In genomic region chr9:92762196-92762595, GRCh38 we compare ENCODE assay signal across 13 cellular contexts. TPM values are rescaled to one million over a fixed set of nuclear protein-coding genes. Genes with fewer than 3 reads are reported as not detected.
DNase-seq lines count a peak whose midpoint lies in the region; ATAC-seq, FAIRE-seq and TF ChIP-seq lines count a peak whose summit lies in the region.
"Had no signal": no experiment of that assay in that cellular context is flagged by ENCODE, and none has a peak within 500 bp of the region (broad histone marks: within the 10 kb centered on the region; RNA-seq: fewer than 3 reads in every experiment).

No MANE protein-coding gene starts in this region.

- H3K4me3 ChIP-seq in HepG2 (replicated peaks in 1 of 3; ENCODE audit: insufficient read depth in 1 of 3, low read depth in 2 of 3, low read length in 3 of 3), result 0 out of 6 replicates have a peak overlapping the region, but pooled peaks of 1 of the 3 experiments have one; percentile 97
- H3K4me3 ChIP-seq in right lobe of liver, result no peak overlapping the region
- H3K4me3 ChIP-seq in keratinocyte (ENCODE audit: control insufficient read depth in 2 of 3, extremely low read depth in 1 of 3, insufficient read depth in 2 of 3, low read depth in 1 of 3, low read length in 3 of 3), result peak overlapping the region in 2 of 3 experiments; percentile 76 to 93
- peak overlapping the region; percentile 4 to 79 for H3K4me3 ChIP-seq in tibial artery
- H3K4me3 ChIP-seq: lung had no signal

- no peak for TF ChIP-seq RAD21 in HepG2 (CRISPR knock-in tag; IDR thresholded peaks at IDR 0.05)

- no peaks in the 10 kb centered on the region for H3K9me3 Mint-ChIP-seq in activated T-helper 1 cell treated with anti-CD3 and anti-CD28 coated beads, Interleukin-12 subunit alpha, Interleukin-12 subunit beta, Interleukin-2, Interleukin-4 antibody, amounts not matched to agents 30 ng/mL and 10 ng/mL and 1 ng/mL, durations not matched to agents 14 hours and 24 hours and 36 hours

- peaks cover 3% of the 10 kb centered on the region for H3K36me3 Mint-ChIP-seq in activated T-helper 1 cell treated with anti-CD3 and anti-CD28 coated beads, Interleukin-12 subunit alpha, Interleukin-12 subunit beta, Interleukin-2, Interleukin-4 antibody, amounts not matched to agents 30 ng/mL and 10 ng/mL and 1 ng/mL, durations not matched to agents 14 hours and 24 hours and 36 hours (ENCODE audit: low read depth)

- ATAC-seq in HepG2 (no peak), right lobe of liver (no peak), GM21737 (IDR thresholded peaks at IDR 0.05; ENCODE audit: unreplicated experiment) (no peak)

- peak overlapping the region; percentile 98 for H3K4me3 Mint-ChIP-seq in activated T-helper 1 cell treated with anti-CD3 and anti-CD28 coated beads, Interleukin-12 subunit alpha, Interleukin-12 subunit beta, Interleukin-2, Interleukin-4 antibody, amounts not matched to agents 30 ng/mL and 10 ng/mL and 1 ng/mL, durations not matched to agents 14 hours and 24 hours and 36 hours

- no peaks in the 10 kb centered on the region for H3K27me3 Mint-ChIP-seq in activated T-helper 1 cell treated with anti-CD3 and anti-CD28 coated beads, Interleukin-12 subunit alpha, Interleukin-12 subunit beta, Interleukin-2, Interleukin-4 antibody, amounts not matched to agents 30 ng/mL and 10 ng/mL and 1 ng/mL, durations not matched to agents 14 hours and 24 hours and 36 hours (ENCODE audit: insufficient read depth)

- intact Hi-C loops in HepG2 (cut with micrococcal nuclease; ENCODE audit: unreplicated experiment) (no loop called here), right lobe of liver (cut with DNase I) (loop anchor here in 1 of 2 donors (10.0 kb wide), 1 partner anchor 97 kb away; no protein-coding TSS in a partner anchor), tibial artery (cut with DNase I; ENCODE audit: low total_unique reads) (loop anchor here (10.0 kb wide), 1 partner anchor 647 kb away; the partner anchor contains the start of gene SPTLC1)
- intact Hi-C loops in activated T-helper 1 cell treated with anti-CD3 and anti-CD28 coated beads, Interleukin-12 subunit alpha, Interleukin-12 subunit beta, Interleukin-2, Interleukin-4 antibody, amounts not matched to agents 30 ng/mL and 10 ng/mL and 1 ng/mL, durations not matched to agents 14 hours and 24 hours and 36 hours (cut with micrococcal nuclease), result loop anchor here (10.0 kb wide), 2 partner anchors 373 to 1403 kb away; partner anchors contain the start of gene NINJ1

- H3K79me2 ChIP-seq in HepG2 (ENCODE audit: insufficient read depth, low read length), result peaks cover 60% of the 10 kb centered on the region
- peaks cover 71% of the 10 kb centered on the region for H3K79me2 ChIP-seq in keratinocyte (ENCODE audit: control insufficient read depth, insufficient read depth, low read length)

- no peak overlapping the region for H2AFZ ChIP-seq in HepG2 (ENCODE audit: low read length)
- H2AFZ ChIP-seq in keratinocyte (ENCODE audit: control insufficient read depth, low read length), result no peak overlapping the region

- H3K4me1 ChIP-seq in HepG2 (ENCODE audit: insufficient read depth, low read length) (peaks cover 44% of the 10 kb centered on the region), right lobe of liver (peaks cover 0 to 15% (median 3%) of the 10 kb centered on the region in 4 donors), keratinocyte (ENCODE audit: control insufficient read depth, extremely low read depth, insufficient read depth, low read length) (peaks cover 46% of the 10 kb centered on the region), tibial artery (peaks cover 0 to 57% (median 44%) of the 10 kb centered on the region in 4 donors)

- 80% methylated on average over 4 of the region's 4 CpGs for WGBS in HepG2 (ENCODE audit: low lambda C conversion rate)
- WGBS in right lobe of liver (ENCODE audit: insufficient coverage, low coverage, low lambda C conversion rate, missing lambda C conversion rate), result 46% methylated on average over 3 of the region's 4 CpGs

- H3K9ac ChIP-seq in HepG2 (ENCODE audit: insufficient read depth, low read depth, low read length) (0 out of 2 replicates have a peak overlapping the region, but pooled peaks have one; percentile 93), keratinocyte (ENCODE audit: control insufficient read depth, extremely low read depth, insufficient read depth, low read length) (peak overlapping the region; percentile 91)

- POLR2A ChIA-PET in HepG2 (lab: Yijun Ruan, JAX), result no interaction called here

- H3K4me2 ChIP-seq in HepG2 (ENCODE audit: low read depth, low read length) (peak overlapping the region; percentile 90; the same call in 1 of the 2 replicates), keratinocyte (ENCODE audit: control insufficient read depth, extremely low read depth, insufficient read depth, low read depth, low read length) (peak overlapping the region; percentile 93)

- FAIRE-seq in HepG2 (lab: Jason Lieb, UNC) (no peak), keratinocyte (lab: Jason Lieb, UNC) (no peak), GM12892 (lab: Jason Lieb, UNC) (no peak), urothelium cell line (lab: Jason Lieb, UNC) (no peak)
- FAIRE-seq: H54 had no signal

- peaks cover 40% of the 10 kb centered on the region for H3K4me1 Mint-ChIP-seq in activated T-helper 1 cell treated with anti-CD3 and anti-CD28 coated beads, Interleukin-12 subunit alpha, Interleukin-12 subunit beta, Interleukin-2, Interleukin-4 antibody, amounts not matched to agents 30 ng/mL and 10 ng/mL and 1 ng/mL, durations not matched to agents 14 hours and 24 hours and 36 hours (ENCODE audit: low read depth)

- H3K9me3 ChIP-seq in HepG2 (ENCODE audit: low read length), result no peaks in the 10 kb centered on the region
- H3K9me3 ChIP-seq in right lobe of liver, result no peaks in the 10 kb centered on the region
- H3K9me3 ChIP-seq in keratinocyte (ENCODE audit: control insufficient read depth, low read depth, low read length), result no peaks in the 10 kb centered on the region
- H3K9me3 ChIP-seq in tibial artery, result no peaks in the 10 kb centered on the region
- H3K9me3 ChIP-seq: tibial nerve had no signal

- H3K9me1 ChIP-seq in keratinocyte (ENCODE audit: control insufficient read depth, extremely low read depth, insufficient read depth, low read length), result peaks cover 13% of the 10 kb centered on the region

- no peaks in the 10 kb centered on the region for H3K36me3 ChIP-seq in HepG2 (replicated peaks in 1 of 2; ENCODE audit: control insufficient read depth in 1 of 2, insufficient read depth in 2 of 2, low read length in 2 of 2)
- H3K36me3 ChIP-seq in right lobe of liver, result no peaks in the 10 kb centered on the region
- H3K36me3 ChIP-seq in keratinocyte (ENCODE audit: control insufficient read depth in 2 of 2, extremely low read depth in 1 of 2, insufficient read depth in 2 of 2, low read length in 2 of 2), result no peaks in the 10 kb centered on the region
- no peaks in the 10 kb centered on the region for H3K36me3 ChIP-seq in tibial artery
- H3K36me3 ChIP-seq: tibial nerve had no signal

- TF ChIP-seq CTCF in HepG2 (CRISPR knock-in tag; IDR thresholded peaks at IDR 0.05) (no peak), right lobe of liver (IDR thresholded peaks at IDR 0.05) (no peak), keratinocyte (optimal IDR thresholded peaks at IDR 0.05 in 1 of 3, IDR thresholded peaks at IDR 0.05 in 1 of 3, conservative IDR thresholded peaks at IDR 0.05 in 1 of 3; ENCODE audit: extremely low read depth in 1 of 3, insufficient read depth in 2 of 3, low read length in 3 of 3) (no peak), tibial artery (IDR thresholded peaks at IDR 0.05) (no peak)

- H3K27ac Mint-ChIP-seq in activated T-helper 1 cell treated with anti-CD3 and anti-CD28 coated beads, Interleukin-12 subunit alpha, Interleukin-12 subunit beta, Interleukin-2, Interleukin-4 antibody, amounts not matched to agents 30 ng/mL and 10 ng/mL and 1 ng/mL, durations not matched to agents 14 hours and 24 hours and 36 hours, result peak overlapping the region; percentile 32

- CTCF ChIA-PET in HepG2 (lab: Yijun Ruan, JAX; ENCODE audit: low intra/inter-chr PET ratio, low total read pairs), result no interaction called here

- H4K20me1 ChIP-seq in HepG2 (ENCODE audit: insufficient read depth, low read length), result peaks cover 12% of the 10 kb centered on the region; the same call in 1 of the 2 replicates
- H4K20me1 ChIP-seq in keratinocyte (ENCODE audit: control insufficient read depth, extremely low read depth, insufficient read depth, low read length), result peaks cover 42% of the 10 kb centered on the region

- BruUV-seq in HepG2 (replicated peaks; lab: Mats Ljungman, UMichigan), result TSS peak; percentile 47

- no peak for TF ChIP-seq POLR2A in HepG2 (IDR thresholded peaks at IDR 0.05; ENCODE audit: insufficient read depth in 1 of 2, low read depth in 2 of 2, low read length in 2 of 2)
- no peak for TF ChIP-seq POLR2A in right lobe of liver (IDR thresholded peaks at IDR 0.05)
- no peak for TF ChIP-seq POLR2A in GM12892 (IDR thresholded peaks at IDR 0.05; ENCODE audit: low read depth, low read length)

- no peaks in the 10 kb centered on the region; a peak in 1 of 5 replicates for H3K27me3 ChIP-seq in HepG2 (ENCODE audit: control insufficient read depth in 1 of 2, insufficient read depth in 2 of 2, low read length in 2 of 2)
- no peaks in the 10 kb centered on the region for H3K27me3 ChIP-seq in right lobe of liver
- H3K27me3 ChIP-seq in keratinocyte (ENCODE audit: control insufficient read depth, extremely low read depth, insufficient read depth, low read length), result no peaks in the 10 kb centered on the region
- no peaks in the 10 kb centered on the region for H3K27me3 ChIP-seq in tibial artery
- H3K27me3 ChIP-seq: tibial nerve had no signal

- in situ Hi-C loops in HepG2 (cut with HindIII; ENCODE audit: extremely low pct_ligation_motif_present, low pct_unique_long_range_greater_than_20kb), result no loop called here

- no peak for DNase-seq in HepG2 (ENCODE audit: low spot score)
- DNase-seq in right lobe of liver, result no peak
- no peak for DNase-seq in activated T-helper 1 cell treated with anti-CD3 and anti-CD28 coated beads, Interleukin-12 subunit alpha, Interleukin-12 subunit beta, Interleukin-2, Interleukin-4 antibody, amounts not matched to agents 30 ng/mL and 10 ng/mL and 1 ng/mL, durations not matched to agents 14 hours and 24 hours and 36 hours (ENCODE audit: low spot score)
- DNase-seq in keratinocyte (ENCODE audit: low read depth, low spot score), result no peak
- DNase-seq in tibial artery, result no peak
- no peak for DNase-seq in GM12892 (ENCODE audit: insufficient read length)
- DNase-seq in urothelium cell line (ENCODE audit: low spot score), result no peak
- DNase-seq: activated effector memory CD4-positive, alpha-beta T cell treated with Interleukin-2 at 50 U/mL for 16 hours; NCI-H2029 treated with DMSO at 0.1 percent for 48 hours had no signal

- TF ChIP-seq EP300 in HepG2 (IDR thresholded peaks at IDR 0.05; ENCODE audit: low read depth in 2 of 2, low read length in 2 of 2), result no peak
- no peak for TF ChIP-seq EP300 in HepG2 (CRISPR knock-in tag; IDR thresholded peaks at IDR 0.05; ENCODE audit: borderline replicate concordance)

- H3K27ac ChIP-seq in HepG2 (ENCODE audit: extremely low read length, insufficient read depth, low read length) (no peak overlapping the region), right lobe of liver (no peak overlapping the region), keratinocyte (ENCODE audit: control insufficient read depth, insufficient read depth, low read length) (no peak overlapping the region), tibial artery (peak overlapping the region in 1 of 2 donors; percentile 33)

- dilution Hi-C loops in keratinocyte (cut with MboI; ENCODE audit: extremely low pct_ligation_motif_present, low sequenced_read_pairs), result no loop called here

RNA-seq across cellular contexts. Expression of gene BICD2, which starts 2.4 kb away (rescaled TPM):
- total RNA-seq in HepG2 (2016; rRNA removed; fragmentation: Illumina TruSeq; extraction: Trizol) (17.4 and 18.3 TPM in 2 replicates), right lobe of liver (10 to 100 TPM in 3 of 6 experiments, 1 to 10 TPM in 3; 6.3 to 14.9 (median 9.8) TPM)
- 2.2 and 2.6 TPM in 2 replicates for total RNA-seq in HepG2 (2016; cell fraction: cytosol; rRNA removed; fragmentation: Illumina TruSeq; extraction: Trizol; ENCODE audit: low read depth)
- total RNA-seq in HepG2 (2016; cell fraction: insoluble cytoplasmic fraction; rRNA removed; fragmentation: Illumina TruSeq; extraction: Trizol), result 17.1 and 17.9 TPM in 2 replicates
- total RNA-seq in HepG2 (2016; cell fraction: membrane; rRNA removed; fragmentation: Illumina TruSeq; extraction: Trizol), result 7.5 and 8.2 TPM in 2 replicates
- total RNA-seq in HepG2 (2016; cell fraction: nucleus; rRNA removed; fragmentation: Illumina TruSeq; extraction: Trizol), result 15.1 and 18.6 TPM in 2 replicates
- polyA plus RNA-seq in HepG2 (2011; rRNA removed) (5.1 and 6.3 TPM in 2 replicates), keratinocyte (26.9 to 47.3 TPM (median 41.9 TPM) in 3 replicates)
- polyA plus RNA-seq in HepG2 (2011; cell fraction: cytosol; rRNA removed), result 5.7 and 6.0 TPM in 2 replicates
- polyA plus RNA-seq in HepG2 (2011; cell fraction: nucleus; rRNA removed), result 9.9 and 11.3 TPM in 2 replicates
- 9.8 and 11.5 TPM in 2 replicates for polyA plus RNA-seq in HepG2 (2012)
- 1.1 TPM in 2 replicates for polyA plus RNA-seq in HepG2 (2016; cell fraction: cytosol; fragmentation: Illumina TruSeq; extraction: Trizol; ENCODE audit: low read depth)
- polyA plus RNA-seq in HepG2 (2016; cell fraction: insoluble cytoplasmic fraction; fragmentation: Illumina TruSeq; extraction: Trizol; ENCODE audit: low read depth), result 15.2 and 16.4 TPM in 2 replicates
- polyA plus RNA-seq in HepG2 (2016; cell fraction: membrane; fragmentation: Illumina TruSeq; extraction: Trizol; ENCODE audit: low read depth), result 3.5 and 4.1 TPM in 2 replicates
- polyA plus RNA-seq in HepG2 (2016; cell fraction: nucleus; fragmentation: Illumina TruSeq; extraction: Trizol; ENCODE audit: insufficient read depth, low read depth), result 17.8 and 17.9 TPM in 2 replicates
- 10.1 and 10.5 TPM in 2 replicates for polyA minus RNA-seq in HepG2 (2011; rRNA and poly(A)+ RNA removed; ENCODE audit: low replicate concordance)
- 6.4 and 6.6 TPM in 2 replicates for polyA minus RNA-seq in HepG2 (2011; cell fraction: cytosol; rRNA and poly(A)+ RNA removed)
- 8.7 and 9.5 TPM in 2 replicates for polyA minus RNA-seq in HepG2 (2011; cell fraction: nucleus; rRNA and poly(A)+ RNA removed)
- 28.9 and 29.4 TPM in 2 replicates for total RNA-seq in activated T-helper 1 cell treated with anti-CD3 and anti-CD28 coated beads, Interleukin-12 subunit alpha, Interleukin-12 subunit beta, Interleukin-2, Interleukin-4 antibody, amounts not matched to agents 30 ng/mL and 10 ng/mL and 1 ng/mL, durations not matched to agents 14 hours and 24 hours and 36 hours
- 97.4 TPM for polyA plus RNA-seq in keratinocyte (2011; ENCODE audit: low read depth)
- polyA plus RNA-seq in keratinocyte (2011; cell fraction: cytosol; rRNA removed), result 42.9 and 60.3 TPM in 2 replicates
- 76.7 and 81.0 TPM in 2 replicates for polyA plus RNA-seq in keratinocyte (2011; cell fraction: nucleus; rRNA removed)
- 63.7 and 91.3 TPM in 2 replicates for polyA plus RNA-seq in keratinocyte (2012; ENCODE audit: low replicate concordance)
- 38.6 to 50.1 TPM (median 44.3 TPM) in 3 replicates for polyA minus RNA-seq in keratinocyte
- polyA minus RNA-seq in keratinocyte (2011; cell fraction: cytosol; rRNA and poly(A)+ RNA removed), result 57.0 TPM
- 45.6 and 62.4 TPM in 2 replicates for polyA minus RNA-seq in keratinocyte (2011; cell fraction: nucleus; rRNA and poly(A)+ RNA removed)
- 9.5 TPM for polyA plus RNA-seq in GM12892 (2012; ENCODE audit: missing spikeins)

Comparison
In these comparisons a context has a peak if more than half of its experiments do, and no peak if none do; other contexts are left out.
1. H3K4me3 ChIP-seq: peak in keratinocyte (2 of 3) and tibial artery (2 of 2); none in right lobe of liver (0 of 3).